Comparison of ENCODE assay signal across 1 cellular context in genomic region chr14:36781897-36782296, GRCh38.
"Had no signal": no experiment of that assay in that cellular context is flagged by ENCODE, and none has a peak within 500 bp of the region (broad histone marks: within the 10 kb centered on the region; RNA-seq: fewer than 3 reads in every experiment).

No MANE protein-coding gene starts in this region.

- H3K4me3 ChIP-seq: MG63 had no signal

- H3K36me3 ChIP-seq: MG63 had no signal
